Comparison of ENCODE assay signal across 20 cellular contexts in the genomic region with DNA sequence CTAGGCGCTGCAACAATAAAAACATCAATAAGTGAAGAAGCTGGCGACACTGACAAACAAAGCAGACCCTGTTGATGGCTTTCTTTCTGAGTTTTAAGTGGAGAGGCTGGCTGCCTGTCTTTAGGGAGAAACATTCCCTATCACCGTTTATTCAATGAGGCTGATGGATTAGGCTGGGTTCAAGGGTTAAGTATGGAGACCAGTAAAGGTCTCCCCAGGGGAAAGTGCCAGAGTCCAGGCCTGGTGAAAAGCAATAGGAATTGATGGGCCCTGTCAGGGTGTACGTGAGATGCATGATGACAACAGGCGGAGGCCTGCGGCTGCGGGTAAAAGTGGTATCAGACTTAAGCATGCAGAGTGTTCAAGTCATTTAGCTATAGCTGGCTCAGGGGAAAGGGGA.
DNase-seq lines count a peak whose midpoint lies in the region; ATAC-seq and TF ChIP-seq lines count a peak whose summit lies in the region.
"Had no signal": no experiment of that assay in that cellular context is flagged by ENCODE, and none has a peak within 500 bp of the region (broad histone marks: within the 10 kb centered on the region; RNA-seq: fewer than 3 reads in every experiment).

No MANE protein-coding gene starts in this region.

- peak overlapping the region; percentile 32 for H3K4me3 Mint-ChIP-seq in neural crest cell
- H3K4me3 Mint-ChIP-seq: CD14-positive monocyte; CD8-positive, alpha-beta memory T cell had no signal

- peaks cover 26% of the 10 kb centered on the region for H3K36me3 Mint-ChIP-seq in neural crest cell (ENCODE audit: low read depth)

- ATAC-seq in HG02678 (IDR thresholded peaks at IDR 0.05; ENCODE audit: unreplicated experiment): no peak

- H3K4me1 Mint-ChIP-seq in neural crest cell: peaks cover 14% of the 10 kb centered on the region
- H3K4me1 Mint-ChIP-seq: CD14-positive monocyte; CD8-positive, alpha-beta memory T cell had no signal

- H3K27me3 Mint-ChIP-seq in neural crest cell (ENCODE audit: low read depth): peaks cover 91% of the 10 kb centered on the region
- H3K27me3 Mint-ChIP-seq: CD8-positive, alpha-beta memory T cell had no signal

- peaks cover 5% of the 10 kb centered on the region for H3K9me3 Mint-ChIP-seq in neural crest cell

- TF ChIP-seq CTCF in neural crest cell (conservative IDR thresholded peaks at IDR 0.05): no peak

- H3K27ac Mint-ChIP-seq in neural crest cell (ENCODE audit: unreplicated experiment): no peak overlapping the region

- DNase-seq in DMS153 (lab: John Stamatoyannopoulos, UW) (peak; percentile 28), DMS153 treated with DMSO at 0.1 percent for 48 hours (lab: John Stamatoyannopoulos, UW; ENCODE audit: unreplicated experiment) (no peak), ELF-1 (ENCODE audit: low read depth, low spot score) (peak; percentile 70), NCI-H69 (lab: John Stamatoyannopoulos, UW) (peak; percentile 82), neural crest cell (ENCODE audit: low read depth, low spot score) (peak; percentile 42), EL (no peak)
- no peak for DNase-seq in activated CD4-positive, alpha-beta T cell treated with anti-CD3 and anti-CD28 coated beads for 48 hours
- DNase-seq: BE2C; CD8-positive, alpha-beta memory T cell; Karpas-422; NCI-H1092; NCI-H1417 treated with DMSO at 0.1 percent for 48 hours; NCI-H1694 treated with DMSO at 0.1 percent for 48 hours; NCI-H2081 treated with DMSO at 0.1 percent for 48 hours; NCI-H226; NCI-H510A; NCI-H774; SIG-M5 had no signal

Comparison
In these comparisons a context has a peak if more than half of its experiments do, and no peak if none do; other contexts are left out.
1. DNase-seq: peak in DMS153 (single experiment), ELF-1 (single experiment), NCI-H69 (single experiment) and neural crest cell (single experiment); none in DMS153 treated with DMSO at 0.1 percent for 48 hours (single experiment), EL (single experiment) and activated CD4-positive, alpha-beta T cell treated with anti-CD3 and anti-CD28 coated beads for 48 hours (single experiment).